1 cellular context compared by ENCODE assay signal in the genomic region with DNA sequence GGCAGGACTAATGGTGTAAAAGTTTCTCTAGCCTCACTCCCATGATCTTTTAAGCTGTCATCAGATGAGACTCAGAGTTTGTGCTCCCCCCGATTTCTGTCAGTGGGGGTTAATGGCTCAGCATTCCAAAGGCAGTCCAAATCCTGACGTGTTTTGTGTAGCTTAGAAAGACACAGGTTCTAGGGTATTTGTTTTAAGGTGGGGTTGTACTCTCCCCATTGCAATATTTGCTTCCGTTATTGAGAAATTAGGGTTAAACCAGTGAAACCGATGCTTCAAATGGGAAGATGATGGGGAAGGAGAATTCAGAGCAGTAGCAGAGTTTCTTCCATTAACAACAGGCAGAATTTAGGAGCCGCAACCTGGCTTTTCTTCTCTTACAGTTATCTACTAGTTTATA.
TF ChIP-seq lines count a peak whose summit lies in the region.

No MANE protein-coding gene starts in this region.

TF ChIP-seq in liver, 16 proteins besides CTCF, POLR2A, EP300 and RAD21 (continued from another document):
- TF ChIP-seq ZBTB33 (IDR thresholded peaks at IDR 0.05), result no peak
- TF ChIP-seq, protein P1, sequence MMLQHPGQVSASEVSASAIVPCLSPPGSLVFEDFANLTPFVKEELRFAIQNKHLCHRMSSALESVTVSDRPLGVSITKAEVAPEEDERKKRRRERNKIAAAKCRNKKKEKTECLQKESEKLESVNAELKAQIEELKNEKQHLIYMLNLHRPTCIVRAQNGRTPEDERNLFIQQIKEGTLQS (IDR thresholded peaks at IDR 0.05), result peak; percentile 12
- no peak for TF ChIP-seq GABPA (IDR thresholded peaks at IDR 0.05 in 1 of 2, conservative IDR thresholded peaks at IDR 0.05 in 1 of 2)
- no peak for TF ChIP-seq NR2F2 (IDR thresholded peaks at IDR 0.05)
- TF ChIP-seq HNF4G (IDR thresholded peaks at IDR 0.05), result no peak
- TF ChIP-seq TAF1 (conservative IDR thresholded peaks at IDR 0.05), result no peak
- TF ChIP-seq RXRA (IDR thresholded peaks at IDR 0.05), result peak; percentile 39 to 64
